16 cellular contexts compared by ENCODE assay signal in genomic region chr1:208209896-208210589, GRCh38.
"Had no signal": no experiment of that assay in that cellular context is flagged by ENCODE, and none has a peak within 500 bp of the region (broad histone marks: within the 10 kb centered on the region; RNA-seq: fewer than 3 reads in every experiment).

No MANE protein-coding gene starts in this region.

- H3K4me2 ChIP-seq: smooth muscle cell had no signal

- DNase-seq: activated B cell treated with CpG ODN at 0.5 μM for 24 hours; activated CD4-positive, alpha-beta T cell treated with anti-CD3 and anti-CD28 coated beads for 48 hours; activated CD8-positive, alpha-beta memory T cell treated with anti-CD3 and anti-CD28 coated beads, Interleukin-2, amount 50 U/mL, for 48 hours; activated gamma-delta T cell; activated T-cell treated with anti-CD3 and anti-CD28 coated beads, Interleukin-2, amount 50 U/mL, for 72 hours; amniotic stem cell; effector memory CD4-positive, alpha-beta T cell; gastrocnemius medialis; nucleus accumbens; stimulated activated CD4-positive, alpha-beta T cell treated with anti-CD3 and anti-CD28 coated beads, Interleukin-4, amount 100 ng/mL, for 4 hours; stimulated activated CD8-positive, alpha-beta memory T cell treated with anti-CD3 and anti-CD28 coated beads, Interleukin-4, amount 100 ng/mL, for 48 hours; stimulated activated naive CD8-positive, alpha-beta T cell treated with anti-CD3 and anti-CD28 coated beads, Interleukin-15, Interleukin-2, amounts not matched to agents 100 U/mL and 50 U/mL, for 24 hours; T-helper 17 cell; upper lobe of right lung had no signal

- H3K4me3 ChIP-seq: gastrocnemius medialis, smooth muscle cell, upper lobe of right lung had no signal

- H3K27ac ChIP-seq: upper lobe of right lung had no signal

- H3K27me3 ChIP-seq: gastrocnemius medialis, upper lobe of right lung had no signal

- ATAC-seq: activated T-cell treated with anti-CD3 and anti-CD28 coated beads, Interleukin-2, amount 50 U/mL, for 72 hours; gastrocnemius medialis; natural killer cell treated with Interleukin-12 subunit alpha and Interleukin-12 subunit beta and Interleukin-15 and Interleukin-18, amount 100 ng/mL, for 72 hours; stimulated activated naive CD8-positive, alpha-beta T cell treated with anti-CD3 and anti-CD28 coated beads, Interleukin-15, Interleukin-2, amounts not matched to agents 100 U/mL and 50 U/mL, for 24 hours; T-helper 17 cell; upper lobe of right lung had no signal

- H3K9me3 ChIP-seq: gastrocnemius medialis, upper lobe of right lung had no signal
